In genomic region chr3:50088725-50089602, GRCh38 we compare ENCODE assay signal across 8 cellular contexts. TPM values are rescaled to one million over a fixed set of nuclear protein-coding genes. Genes with fewer than 3 reads are reported as not detected.
A peak's percentile ranks its signal among the peaks of the same experiment; 100 is the strongest.
DNase-seq lines count a peak whose midpoint lies in the region; ATAC-seq and TF ChIP-seq lines count a peak whose summit lies in the region.

TSS of gene RBM5 (plus strand) at chr3:50088919. CDS start at chr3:50090435, 1,516 bp downstream.

- no peaks in the 10 kb centered on the region for H3K9me3 Mint-ChIP-seq in natural killer cell treated with Interleukin-12 subunit alpha and Interleukin-12 subunit beta and Interleukin-15 and Interleukin-18, amount 100 ng/mL, for 72 hours

- no peak for TF ChIP-seq CTCF in fibroblast of pulmonary artery (IDR thresholded peaks at IDR 0.05; ENCODE audit: low read length, missing control alignments)

- peak within 1 kb of the TSS; percentile 99 for H3K4me3 ChIP-seq in fibroblast of pulmonary artery (replicated peaks; ENCODE audit: low read depth, low read length)

- DNase-seq in Daoy (ENCODE audit: low read depth) (peak; percentile 91), GOT3 (lab: John Stamatoyannopoulos, UW) (peak; percentile 81), LoVo (ENCODE audit: low spot score) (peak; percentile 92), SHP77 (lab: John Stamatoyannopoulos, UW) (peak; percentile 88 to 91), fibroblast of pulmonary artery (ENCODE audit: low read depth) (peak; percentile 93)
- peak; percentile 89 for DNase-seq in activated effector memory CD4-positive, alpha-beta T cell treated with Interleukin-2 at 50 U/mL for 16 hours
- DNase-seq in natural killer cell treated with Interleukin-12 subunit alpha and Interleukin-12 subunit beta and Interleukin-15 and Interleukin-18, amount 100 ng/mL, for 72 hours (ENCODE audit: low spot score): peak; percentile 93
- DNase-seq in stimulated activated naive CD8-positive, alpha-beta T cell treated with anti-CD3 and anti-CD28 coated beads, Interleukin-15, Interleukin-2, amounts not matched to agents 100 U/mL and 50 U/mL, for 24 hours: peak; percentile 93

- H3K27ac Mint-ChIP-seq in natural killer cell treated with Interleukin-12 subunit alpha and Interleukin-12 subunit beta and Interleukin-15 and Interleukin-18, amount 100 ng/mL, for 72 hours: peak within 1 kb of the TSS; percentile 95

- H3K36me3 Mint-ChIP-seq in natural killer cell treated with Interleukin-12 subunit alpha and Interleukin-12 subunit beta and Interleukin-15 and Interleukin-18, amount 100 ng/mL, for 72 hours: peaks cover 29% of the 10 kb centered on the region

- peaks cover 22 to 29% of the 10 kb centered on the region in 2 donors for H3K4me1 Mint-ChIP-seq in natural killer cell treated with Interleukin-12 subunit alpha and Interleukin-12 subunit beta and Interleukin-15 and Interleukin-18, amount 100 ng/mL, for 72 hours (ENCODE audit: low read depth in 2 of 2)

- ATAC-seq in natural killer cell treated with Interleukin-12 subunit alpha and Interleukin-12 subunit beta and Interleukin-15 and Interleukin-18, amount 100 ng/mL, for 72 hours: peak; percentile 100
- ATAC-seq in stimulated activated naive CD8-positive, alpha-beta T cell treated with anti-CD3 and anti-CD28 coated beads, Interleukin-15, Interleukin-2, amounts not matched to agents 100 U/mL and 50 U/mL, for 24 hours: peak; percentile 100

- peak within 1 kb of the TSS; percentile 93 for H3K4me3 Mint-ChIP-seq in natural killer cell treated with Interleukin-12 subunit alpha and Interleukin-12 subunit beta and Interleukin-15 and Interleukin-18, amount 100 ng/mL, for 72 hours

- no peaks in the 10 kb centered on the region for H3K27me3 Mint-ChIP-seq in natural killer cell treated with Interleukin-12 subunit alpha and Interleukin-12 subunit beta and Interleukin-15 and Interleukin-18, amount 100 ng/mL, for 72 hours

RNA-seq across cellular contexts. Expression of gene RBM5, which starts in this region (rescaled TPM):
- 41.2 and 62.9 TPM in 2 replicates for total RNA-seq in Daoy (2014; rRNA removed; shearing (Covaris generic))
- 100 to 1,000 TPM; 198 to 270 TPM for total RNA-seq in natural killer cell treated with Interleukin-12 subunit alpha and Interleukin-12 subunit beta and Interleukin-15 and Interleukin-18, amount 100 ng/mL, for 72 hours

Comparison
In these comparisons a context has a peak if more than half of its experiments do, and no peak if none do; other contexts are left out.
1. Peak in every context shown above with its lines: DNase-seq, ATAC-seq and H3K4me3 ChIP-seq.